In genomic region chr16:85879975-85880831, GRCh38 we compare ENCODE assay signal across 14 cellular contexts. TPM values are rescaled to one million over a fixed set of nuclear protein-coding genes. Genes with fewer than 3 reads are reported as not detected.
DNase-seq lines count a peak whose midpoint lies in the region; ATAC-seq and TF ChIP-seq lines count a peak whose summit lies in the region.
"Had no signal": no experiment of that assay in that cellular context is flagged by ENCODE, and none has a peak within 500 bp of the region (broad histone marks: within the 10 kb centered on the region; RNA-seq: fewer than 3 reads in every experiment).

No MANE protein-coding gene starts in this region.

- no peak overlapping the region for H2BK5ac ChIP-seq in H9 (ENCODE audit: insufficient read length, low read length)

- H3K9me3 ChIP-seq in H9 (ENCODE audit: control insufficient read depth, low read depth, low read length): no peaks in the 10 kb centered on the region
- H3K9me3 ChIP-seq: left lung had no signal

- no peak overlapping the region for H2BK12ac ChIP-seq in H9 (ENCODE audit: insufficient read length, low read depth, low read length)

- peak; percentile 31 for DNase-seq in activated CD4-positive, alpha-beta T cell treated with anti-CD3 and anti-CD28 coated beads for 36 hours
- DNase-seq in activated CD4-positive, alpha-beta T cell treated with anti-CD3 and anti-CD28 coated beads, Interleukin-2, amount 50 U/mL, for 4 hours: no peak
- DNase-seq in H9 (peak; percentile 12), M059J (ENCODE audit: low read depth) (peak; percentile 26), LoVo (ENCODE audit: low spot score) (no peak), amygdala (lab: John Stamatoyannopoulos, UW) (no peak)
- no peak for DNase-seq in stimulated activated effector memory CD8-positive, alpha-beta T cell treated with anti-CD3 and anti-CD28 coated beads, Interleukin-12 subunit alpha, Interleukin-12 subunit beta, amount 100 ng/mL, for 72 hours (ENCODE audit: low spot score in 2 of 2)
- DNase-seq: activated CD4-positive, alpha-beta T cell treated with anti-CD3 and anti-CD28 coated beads for 1 hour; DND-41; Karpas-422; left lung; NCI-H526 treated with DMSO at 0.1 percent for 48 hours had no signal

- no peaks in the 10 kb centered on the region for H4K20me1 ChIP-seq in H9 (ENCODE audit: control insufficient read depth, insufficient read depth, insufficient read length)

- peak; percentile 93 for ATAC-seq in activated CD4-positive, alpha-beta T cell treated with anti-CD3 and anti-CD28 coated beads for 36 hours
- ATAC-seq in stimulated activated effector memory CD8-positive, alpha-beta T cell treated with anti-CD3 and anti-CD28 coated beads, Interleukin-12 subunit alpha, Interleukin-12 subunit beta, amount 100 ng/mL, for 72 hours: peak; percentile 94
- no peak for ATAC-seq in HG03135 (IDR thresholded peaks at IDR 0.05; ENCODE audit: unreplicated experiment)
- ATAC-seq: left lung had no signal

- no peaks in the 10 kb centered on the region for H3K9me3 Mint-ChIP-seq in activated CD4-positive, alpha-beta T cell treated with anti-CD3 and anti-CD28 coated beads for 36 hours (ENCODE audit: low read depth)
- H3K9me3 Mint-ChIP-seq in H9: no peaks in the 10 kb centered on the region
- no peaks in the 10 kb centered on the region for H3K9me3 Mint-ChIP-seq in stimulated activated effector memory CD8-positive, alpha-beta T cell treated with anti-CD3 and anti-CD28 coated beads, Interleukin-12 subunit alpha, Interleukin-12 subunit beta, amount 100 ng/mL, for 72 hours

- no peak overlapping the region for H3K4me3 Mint-ChIP-seq in activated CD4-positive, alpha-beta T cell treated with anti-CD3 and anti-CD28 coated beads for 36 hours
- H3K4me3 Mint-ChIP-seq in H9: no peak overlapping the region
- no peak overlapping the region for H3K4me3 Mint-ChIP-seq in stimulated activated effector memory CD8-positive, alpha-beta T cell treated with anti-CD3 and anti-CD28 coated beads, Interleukin-12 subunit alpha, Interleukin-12 subunit beta, amount 100 ng/mL, for 72 hours
- H3K4me3 Mint-ChIP-seq: neural progenitor cell had no signal

- no CpG with 5 or more reads among the region's 3 CpGs for WGBS in H9 (ENCODE audit: extremely low coverage, insufficient read length, low lambda C conversion rate)

- no peak overlapping the region for H3K27ac Mint-ChIP-seq in activated CD4-positive, alpha-beta T cell treated with anti-CD3 and anti-CD28 coated beads for 36 hours
- no peak overlapping the region for H3K27ac Mint-ChIP-seq in H9
- no peak overlapping the region for H3K27ac Mint-ChIP-seq in stimulated activated effector memory CD8-positive, alpha-beta T cell treated with anti-CD3 and anti-CD28 coated beads, Interleukin-12 subunit alpha, Interleukin-12 subunit beta, amount 100 ng/mL, for 72 hours
- H3K27ac Mint-ChIP-seq: neural progenitor cell had no signal

- H2BK15ac ChIP-seq in H9 (ENCODE audit: low read depth, low read length): no peak overlapping the region

- peaks cover 31% of the 10 kb centered on the region for H3K27me3 Mint-ChIP-seq in activated CD4-positive, alpha-beta T cell treated with anti-CD3 and anti-CD28 coated beads for 36 hours
- peaks cover 63% of the 10 kb centered on the region for H3K27me3 Mint-ChIP-seq in H9 (ENCODE audit: low read depth)

- intact Hi-C loops in activated CD4-positive, alpha-beta T cell treated with anti-CD3 and anti-CD28 coated beads for 36 hours (cut with DNase I, micrococcal nuclease): loop anchor here in 1 of 2 experiments (1.0 to 10.0 kb wide), 5 partner anchors 8 to 675 kb away; partner anchors contain the start of gene MTHFSD

- no peaks in the 10 kb centered on the region for H3K27me3 ChIP-seq in H9 (ENCODE audit: insufficient read depth, low read length)

- POLR2A ChIA-PET in activated CD4-positive, alpha-beta T cell treated with anti-CD3 and anti-CD28 coated beads for 36 hours (lab: Charles Lee): no interaction called here

- H4K91ac ChIP-seq in H9 (ENCODE audit: insufficient read length, low read depth, low read length): no peak overlapping the region

- no peak overlapping the region for H2BK20ac ChIP-seq in H9 (ENCODE audit: low read depth, low read length, poor library complexity, severe bottlenecking)

- H3K27ac ChIP-seq in H9 (ENCODE audit: insufficient read length, low read depth, low read length): no peak overlapping the region
- H3K27ac ChIP-seq: left lung, neural progenitor cell had no signal

- H3T11ph ChIP-seq in H9 (ENCODE audit: low read length): no peak overlapping the region

- H2AK5ac ChIP-seq in H9 (ENCODE audit: insufficient read length, low read length): no peak overlapping the region

- peaks cover 33% of the 10 kb centered on the region for H3K4me1 Mint-ChIP-seq in activated CD4-positive, alpha-beta T cell treated with anti-CD3 and anti-CD28 coated beads for 36 hours
- no peaks in the 10 kb centered on the region for H3K4me1 Mint-ChIP-seq in H9
- H3K4me1 Mint-ChIP-seq in stimulated activated effector memory CD8-positive, alpha-beta T cell treated with anti-CD3 and anti-CD28 coated beads, Interleukin-12 subunit alpha, Interleukin-12 subunit beta, amount 100 ng/mL, for 72 hours: peaks cover 34% of the 10 kb centered on the region
- H3K4me1 Mint-ChIP-seq: neural progenitor cell had no signal

- no peak overlapping the region for H3K56ac ChIP-seq in H9 (ENCODE audit: insufficient read length, low read depth, low read length)

- H4K8ac ChIP-seq in H9 (replicated peaks; ENCODE audit: insufficient read length, low read depth, low read length): no peak overlapping the region

- no peak overlapping the region for H4K5ac ChIP-seq in H9 (ENCODE audit: insufficient read length, low read depth, low read length)

- no peak overlapping the region for H3K4ac ChIP-seq in H9 (ENCODE audit: low read depth, low read length)

- no peak overlapping the region for H3K18ac ChIP-seq in H9 (ENCODE audit: insufficient read length, low read depth, low read length)

- CTCF ChIA-PET in activated CD4-positive, alpha-beta T cell treated with anti-CD3 and anti-CD28 coated beads for 36 hours (lab: Charles Lee): interaction anchor here (0.7 kb wide), 1 partner anchor 59 kb away, joined by 3 read pairs; no protein-coding TSS in a partner anchor

- H3K79me1 ChIP-seq in H9 (ENCODE audit: insufficient read depth, low read depth, low read length, poor library complexity, severe bottlenecking): no peaks in the 10 kb centered on the region

- H3K79me2 ChIP-seq in H9 (ENCODE audit: insufficient read depth, low read length): no peaks in the 10 kb centered on the region

- no peak for TF ChIP-seq CTCF in H9 (conservative IDR thresholded peaks at IDR 0.05)

- no peak overlapping the region for H2AFZ ChIP-seq in H9 (ENCODE audit: low read length)
- H2AFZ ChIP-seq: neural progenitor cell had no signal

- H3K4me1 ChIP-seq in H9 (ENCODE audit: insufficient read depth, low read length): no peaks in the 10 kb centered on the region
- H3K4me1 ChIP-seq: left lung, neural progenitor cell had no signal

- H3K14ac ChIP-seq in H9 (ENCODE audit: insufficient read depth, low read length): no peak overlapping the region

- no peak overlapping the region for H3K23ac ChIP-seq in H9 (ENCODE audit: insufficient read length, low read depth, low read length)

- no peak overlapping the region for H2BK120ac ChIP-seq in H9 (ENCODE audit: low read depth, low read length, poor library complexity, severe bottlenecking)

- H3K36me3 Mint-ChIP-seq in activated CD4-positive, alpha-beta T cell treated with anti-CD3 and anti-CD28 coated beads for 36 hours (ENCODE audit: low read depth): no peaks in the 10 kb centered on the region
- H3K36me3 Mint-ChIP-seq in H9 (ENCODE audit: insufficient read depth in 1 of 3, low read depth in 3 of 3): no peaks in the 10 kb centered on the region; a peak in 1 of 7 replicates
- no peaks in the 10 kb centered on the region for H3K36me3 Mint-ChIP-seq in stimulated activated effector memory CD8-positive, alpha-beta T cell treated with anti-CD3 and anti-CD28 coated beads, Interleukin-12 subunit alpha, Interleukin-12 subunit beta, amount 100 ng/mL, for 72 hours
- H3K36me3 Mint-ChIP-seq: neural progenitor cell had no signal

- no peak overlapping the region for H3K4me2 ChIP-seq in H9 (ENCODE audit: insufficient read depth, insufficient read length, low read length)
- H3K4me2 ChIP-seq: neural progenitor cell had no signal

- H3K23me2 ChIP-seq in H9 (ENCODE audit: insufficient read length, low read depth, low read length, poor library complexity, severe bottlenecking): no peaks in the 10 kb centered on the region

- H3K9ac ChIP-seq in H9 (ENCODE audit: extremely low read depth, insufficient read length, low read length): no peak overlapping the region
- H3K9ac ChIP-seq: neural progenitor cell had no signal

RNA-seq across cellular contexts. Expression of gene IRF8, which starts 18.8 kb away (rescaled TPM):
- total RNA-seq in activated CD4-positive, alpha-beta T cell treated with anti-CD3 and anti-CD28 coated beads for 36 hours: 100 to 1,000 TPM; 227 to 250 TPM
- 0.28 TPM in 1 of 2 replicates, not detected in the other for total RNA-seq in H9 (2021)
- 0.42 and 0.54 TPM in 2 replicates for total RNA-seq in M059J (2014; rRNA removed; shearing (Covaris generic))

Comparison
In these comparisons a context has a peak if more than half of its experiments do, and no peak if none do; other contexts are left out.
1. DNase-seq: peak in activated CD4-positive, alpha-beta T cell treated with anti-CD3 and anti-CD28 coated beads for 36 hours (single experiment), H9 (single experiment) and M059J (single experiment); none in activated CD4-positive, alpha-beta T cell treated with anti-CD3 and anti-CD28 coated beads, Interleukin-2, amount 50 U/mL, for 4 hours (0 of 2), stimulated activated effector memory CD8-positive, alpha-beta T cell treated with anti-CD3 and anti-CD28 coated beads, Interleukin-12 subunit alpha, Interleukin-12 subunit beta, amount 100 ng/mL, for 72 hours (0 of 2), LoVo (single experiment) and amygdala (0 of 56).
2. RNA of gene IRF8, which starts 18.8 kb away (total RNA-seq): 227 to 250 TPM in activated CD4-positive, alpha-beta T cell treated with anti-CD3 and anti-CD28 coated beads for 36 hours; 0.42 to 0.54 TPM in M059J and 0.28 TPM in H9; every median in the first group is over 100 times any median in the second.